In genomic region chr2:196336715-196337617, GRCh38 we compare ENCODE assay signal across 8 cellular contexts.
DNase-seq lines count a peak whose midpoint lies in the region; ATAC-seq, FAIRE-seq and TF ChIP-seq lines count a peak whose summit lies in the region.

No MANE protein-coding gene starts in this region.

- no peaks in the 10 kb centered on the region for H3K36me3 ChIP-seq in sigmoid colon

- no peak overlapping the region for H3K27ac ChIP-seq in sigmoid colon

- H3K4me3 Mint-ChIP-seq in activated T-cell treated with anti-CD3 and anti-CD28 coated beads, Interleukin-2, amount 50 U/mL, for 24 hours = no peak overlapping the region
- no peak overlapping the region for H3K4me3 Mint-ChIP-seq in stimulated activated effector memory CD8-positive, alpha-beta T cell treated with anti-CD3 and anti-CD28 coated beads, Interleukin-12 subunit alpha, Interleukin-12 subunit beta, amount 100 ng/mL, for 72 hours

- DNase-seq in AG04449 (ENCODE audit: low read depth, low spot score) (no peak), GM12891 (ENCODE audit: insufficient read length, low spot score) (no peak), NCI-H146 (lab: John Stamatoyannopoulos, UW) (peak; percentile 14), globus pallidus (ENCODE audit: low spot score) (peak; percentile 17), DMS79 treated with DMSO at 0.1 percent for 48 hours (lab: John Stamatoyannopoulos, UW) (no peak), sigmoid colon (no peak)
- peak; percentile 37 for DNase-seq in activated T-cell treated with anti-CD3 and anti-CD28 coated beads, Interleukin-2, amount 50 U/mL, for 24 hours
- DNase-seq in stimulated activated effector memory CD8-positive, alpha-beta T cell treated with anti-CD3 and anti-CD28 coated beads, Interleukin-12 subunit alpha, Interleukin-12 subunit beta, amount 100 ng/mL, for 72 hours (ENCODE audit: low spot score in 2 of 2) = peak in 1 of 2 donors; percentile 51

- no peak overlapping the region for H3K27ac Mint-ChIP-seq in activated T-cell treated with anti-CD3 and anti-CD28 coated beads, Interleukin-2, amount 50 U/mL, for 24 hours
- peak overlapping the region; percentile 14 for H3K27ac Mint-ChIP-seq in stimulated activated effector memory CD8-positive, alpha-beta T cell treated with anti-CD3 and anti-CD28 coated beads, Interleukin-12 subunit alpha, Interleukin-12 subunit beta, amount 100 ng/mL, for 72 hours

- no peak for TF ChIP-seq EP300 in sigmoid colon (IDR thresholded peaks at IDR 0.05)

- H3K36me3 Mint-ChIP-seq in activated T-cell treated with anti-CD3 and anti-CD28 coated beads, Interleukin-2, amount 50 U/mL, for 24 hours (ENCODE audit: low read depth) = no peaks in the 10 kb centered on the region
- H3K36me3 Mint-ChIP-seq in stimulated activated effector memory CD8-positive, alpha-beta T cell treated with anti-CD3 and anti-CD28 coated beads, Interleukin-12 subunit alpha, Interleukin-12 subunit beta, amount 100 ng/mL, for 72 hours = no peaks in the 10 kb centered on the region

- H3K27me3 ChIP-seq in sigmoid colon = no peaks in the 10 kb centered on the region

- TF ChIP-seq POLR2A in GM12891 (IDR thresholded peaks at IDR 0.05; ENCODE audit: low read depth, low read length) = no peak
- no peak for TF ChIP-seq POLR2A in sigmoid colon (IDR thresholded peaks at IDR 0.05)

- CTCF ChIA-PET in AG04449 (lab: Yijun Ruan, JAX) = interaction anchor here (0.6 to 9.0 kb wide), 53 partner anchors 9 to 675 kb away, joined by 3 to 151 read pairs (median 4); partner anchors contain the start of gene DNAH7

- FAIRE-seq in GM12891 (lab: Jason Lieb, UNC) = peak; percentile 86

- ATAC-seq in stimulated activated effector memory CD8-positive, alpha-beta T cell treated with anti-CD3 and anti-CD28 coated beads, Interleukin-12 subunit alpha, Interleukin-12 subunit beta, amount 100 ng/mL, for 72 hours = peak; percentile 47

- H3K27me3 Mint-ChIP-seq in activated T-cell treated with anti-CD3 and anti-CD28 coated beads, Interleukin-2, amount 50 U/mL, for 24 hours = no peaks in the 10 kb centered on the region

- POLR2A ChIA-PET in AG04449 (lab: Yijun Ruan, JAX) = no interaction called here

- H3K4me1 Mint-ChIP-seq in activated T-cell treated with anti-CD3 and anti-CD28 coated beads, Interleukin-2, amount 50 U/mL, for 24 hours (ENCODE audit: low read depth) = peaks cover 20% of the 10 kb centered on the region
- peaks cover 2% of the 10 kb centered on the region for H3K4me1 Mint-ChIP-seq in stimulated activated effector memory CD8-positive, alpha-beta T cell treated with anti-CD3 and anti-CD28 coated beads, Interleukin-12 subunit alpha, Interleukin-12 subunit beta, amount 100 ng/mL, for 72 hours

- no peaks in the 10 kb centered on the region for H3K4me1 ChIP-seq in sigmoid colon

- no peaks in the 10 kb centered on the region for H3K9me3 Mint-ChIP-seq in activated T-cell treated with anti-CD3 and anti-CD28 coated beads, Interleukin-2, amount 50 U/mL, for 24 hours
- H3K9me3 Mint-ChIP-seq in stimulated activated effector memory CD8-positive, alpha-beta T cell treated with anti-CD3 and anti-CD28 coated beads, Interleukin-12 subunit alpha, Interleukin-12 subunit beta, amount 100 ng/mL, for 72 hours = no peaks in the 10 kb centered on the region

- 55 to 70% methylated on average over 6 of the region's 6 CpGs for WGBS in sigmoid colon, 2 donors

- no peaks in the 10 kb centered on the region for H3K9me3 ChIP-seq in sigmoid colon

- TF ChIP-seq CTCF in AG04449 (IDR thresholded peaks at IDR 0.05; ENCODE audit: insufficient read depth, low read length, missing control alignments) = peak; percentile 39
- peak in 2 of 4 experiments; percentile 19 to 26 for TF ChIP-seq CTCF in sigmoid colon (IDR thresholded peaks at IDR 0.05)

- H3K4me3 ChIP-seq in AG04449 (ENCODE audit: low read depth, low read length) = no peak overlapping the region
- no peak overlapping the region for H3K4me3 ChIP-seq in sigmoid colon

- intact Hi-C loops in sigmoid colon (cut with DNase I) = loop anchor here (5.0 kb wide), 1 partner anchor 260 kb away; no protein-coding TSS in a partner anchor

TF ChIP-seq in GM12891, 5 proteins besides CTCF, POLR2A, EP300 and RAD21:
- TF ChIP-seq POU2F2 (IDR thresholded peaks at IDR 0.05; ENCODE audit: low read depth, low read length) = no peak
- TF ChIP-seq PAX5 (IDR thresholded peaks at IDR 0.05; ENCODE audit: insufficient read depth, low read length, severe bottlenecking) = no peak
- no peak for TF ChIP-seq SPI1 (IDR thresholded peaks at IDR 0.05; ENCODE audit: low read depth, low read length)
- TF ChIP-seq TAF1 (IDR thresholded peaks at IDR 0.05; ENCODE audit: low read depth, low read length) = no peak
- no peak for TF ChIP-seq POLR2AphosphoS5 (IDR thresholded peaks at IDR 0.05; ENCODE audit: low read depth, low read length)

Comparison
In these comparisons a context has a peak if more than half of its experiments do, and no peak if none do; other contexts are left out.
1. DNase-seq: peak in NCI-H146 (single experiment), activated T-cell treated with anti-CD3 and anti-CD28 coated beads, Interleukin-2, amount 50 U/mL, for 24 hours (single experiment) and globus pallidus (single experiment); none in AG04449 (single experiment), GM12891 (single experiment), DMS79 treated with DMSO at 0.1 percent for 48 hours (single experiment) and sigmoid colon (single experiment).